10 cellular contexts compared by ENCODE assay signal in genomic region chr1:30525980-30526651, GRCh38.
DNase-seq lines count a peak whose midpoint lies in the region; ATAC-seq, FAIRE-seq and TF ChIP-seq lines count a peak whose summit lies in the region.
"Had no signal": no experiment of that assay in that cellular context is flagged by ENCODE, and none has a peak within 500 bp of the region (broad histone marks: within the 10 kb centered on the region; RNA-seq: fewer than 3 reads in every experiment).

No MANE protein-coding gene starts in this region.

- H3K9me3 ChIP-seq in HepG2 (ENCODE audit: low read length), result no peaks in the 10 kb centered on the region

- H3K27me3 Mint-ChIP-seq in glutamatergic neuron (ENCODE audit: unreplicated experiment) (peaks cover 4% of the 10 kb centered on the region), WTC11 (ENCODE audit: low read depth) (no peaks in the 10 kb centered on the region; the same call in 1 of the 2 replicates)
- H3K27me3 Mint-ChIP-seq in T-helper 2 cell treated with Interferon-gamma antibody and Interleukin-4, amounts not matched to agents 5 μg/mL and 100 μg/mL, for 36 hours (ENCODE audit: low read depth), result no peaks in the 10 kb centered on the region

- H3K27ac Mint-ChIP-seq in glutamatergic neuron (ENCODE audit: unreplicated experiment) (no peak overlapping the region), WTC11 (no peak overlapping the region)
- H3K27ac Mint-ChIP-seq in T-helper 2 cell treated with Interferon-gamma antibody and Interleukin-4, amounts not matched to agents 5 μg/mL and 100 μg/mL, for 36 hours, result no peak overlapping the region

- TF ChIP-seq POLR2A in HepG2 (IDR thresholded peaks at IDR 0.05; ENCODE audit: insufficient read depth in 1 of 2, low read depth in 2 of 2, low read length in 2 of 2), result no peak

- WGBS in HepG2 (ENCODE audit: low lambda C conversion rate), result 18% methylated on average over 5 of the region's 9 CpGs

- DNase-seq in AG08395 (ENCODE audit: low spot score) (peak; percentile 76), HT1080 (ENCODE audit: low read depth) (peak; percentile 78), choroid plexus epithelial cell (ENCODE audit: low read depth) (peak; percentile 72), HepG2 (ENCODE audit: low spot score) (peak; percentile 7), NCI-H748 (lab: John Stamatoyannopoulos, UW; ENCODE audit: unreplicated experiment) (no peak), glutamatergic neuron (no peak), WTC11 (ENCODE audit: low spot score) (no peak)
- no peak for DNase-seq in T-helper 2 cell treated with Interferon-gamma antibody and Interleukin-4, amounts not matched to agents 5 μg/mL and 100 μg/mL, for 36 hours (ENCODE audit: low spot score)
- DNase-seq: activated T-cell treated with anti-CD3 and anti-CD28 coated beads for 4 hours had no signal

- POLR2A ChIA-PET in HepG2 (lab: Yijun Ruan, JAX) (no interaction called here), WTC11 (lab: Charles Lee) (no interaction called here)

- H3K9me3 Mint-ChIP-seq in glutamatergic neuron (ENCODE audit: unreplicated experiment) (peaks cover 1% of the 10 kb centered on the region), WTC11 (no peaks in the 10 kb centered on the region)
- H3K9me3 Mint-ChIP-seq in T-helper 2 cell treated with Interferon-gamma antibody and Interleukin-4, amounts not matched to agents 5 μg/mL and 100 μg/mL, for 36 hours, result no peaks in the 10 kb centered on the region
- H3K9me3 Mint-ChIP-seq: neural crest cell had no signal

- H3K4me1 Mint-ChIP-seq in glutamatergic neuron (ENCODE audit: low read depth, unreplicated experiment), result no peaks in the 10 kb centered on the region
- peaks cover 9% of the 10 kb centered on the region for H3K4me1 Mint-ChIP-seq in WTC11
- H3K4me1 Mint-ChIP-seq in T-helper 2 cell treated with Interferon-gamma antibody and Interleukin-4, amounts not matched to agents 5 μg/mL and 100 μg/mL, for 36 hours (ENCODE audit: low read depth), result no peaks in the 10 kb centered on the region

- H3K9ac ChIP-seq in HepG2 (ENCODE audit: insufficient read depth, low read depth, low read length), result no peak overlapping the region

- H3K36me3 Mint-ChIP-seq in glutamatergic neuron (ENCODE audit: unreplicated experiment), result no peaks in the 10 kb centered on the region
- H3K36me3 Mint-ChIP-seq in WTC11, result no peaks in the 10 kb centered on the region
- no peaks in the 10 kb centered on the region for H3K36me3 Mint-ChIP-seq in T-helper 2 cell treated with Interferon-gamma antibody and Interleukin-4, amounts not matched to agents 5 μg/mL and 100 μg/mL, for 36 hours (ENCODE audit: low read depth)

- in situ Hi-C loops in HepG2 (cut with HindIII; ENCODE audit: extremely low pct_ligation_motif_present, low pct_unique_long_range_greater_than_20kb), result no loop called here

- BruUV-seq in HepG2 (replicated peaks; lab: Mats Ljungman, UMichigan), result no TSS peak

- peaks cover 0 to 3% of the 10 kb centered on the region in 2 experiments; a peak in 1 of 5 replicates for H3K27me3 ChIP-seq in HepG2 (ENCODE audit: control insufficient read depth in 1 of 2, insufficient read depth in 2 of 2, low read length in 2 of 2)

- no peaks in the 10 kb centered on the region for H3K79me2 ChIP-seq in HepG2 (ENCODE audit: insufficient read depth, low read length)

- H2AFZ ChIP-seq in HepG2 (ENCODE audit: low read length), result no peak overlapping the region

- TF ChIP-seq RAD21 in HepG2 (CRISPR knock-in tag; IDR thresholded peaks at IDR 0.05), result no peak

- CTCF ChIA-PET in HepG2 (lab: Yijun Ruan, JAX; ENCODE audit: low intra/inter-chr PET ratio, low total read pairs), result no interaction called here
- CTCF ChIA-PET in WTC11 (lab: Charles Lee), result no interaction called here

- no peak for FAIRE-seq in HepG2 (lab: Jason Lieb, UNC)

- intact Hi-C loops in HepG2 (cut with micrococcal nuclease; ENCODE audit: unreplicated experiment), result no loop called here

- H3K4me3 Mint-ChIP-seq in glutamatergic neuron (ENCODE audit: unreplicated experiment) (no peak overlapping the region), WTC11 (no peak overlapping the region)
- no peak overlapping the region for H3K4me3 Mint-ChIP-seq in T-helper 2 cell treated with Interferon-gamma antibody and Interleukin-4, amounts not matched to agents 5 μg/mL and 100 μg/mL, for 36 hours
- H3K4me3 Mint-ChIP-seq: neural crest cell had no signal

- no peak for TF ChIP-seq CTCF in choroid plexus epithelial cell (conservative IDR thresholded peaks at IDR 0.05; ENCODE audit: low read depth, low read length)
- no peak for TF ChIP-seq CTCF in HepG2 (CRISPR knock-in tag; IDR thresholded peaks at IDR 0.05)
- no peak for TF ChIP-seq CTCF in glutamatergic neuron (IDR thresholded peaks at IDR 0.05; ENCODE audit: partially characterized antibody, unreplicated experiment)
- TF ChIP-seq CTCF in WTC11 (IDR thresholded peaks at IDR 0.05), result no peak

- H3K36me3 ChIP-seq in HepG2 (replicated peaks in 1 of 2; ENCODE audit: control insufficient read depth in 1 of 2, insufficient read depth in 2 of 2, low read length in 2 of 2), result no peaks in the 10 kb centered on the region

- no peak for TF ChIP-seq EP300 in HepG2 (IDR thresholded peaks at IDR 0.05; ENCODE audit: low read depth in 2 of 2, low read length in 2 of 2)
- TF ChIP-seq EP300 in HepG2 (CRISPR knock-in tag; IDR thresholded peaks at IDR 0.05; ENCODE audit: borderline replicate concordance), result no peak

- no peak overlapping the region for H3K27ac ChIP-seq in HepG2 (ENCODE audit: extremely low read length, insufficient read depth, low read length)

- no peaks in the 10 kb centered on the region for H3K4me1 ChIP-seq in HepG2 (ENCODE audit: insufficient read depth, low read length)

- H3K4me2 ChIP-seq in HepG2 (ENCODE audit: low read depth, low read length), result no peak overlapping the region

- H3K4me3 ChIP-seq in choroid plexus epithelial cell (ENCODE audit: low read depth, low read length) (no peak overlapping the region), HepG2 (replicated peaks in 1 of 3; ENCODE audit: insufficient read depth in 1 of 3, low read depth in 2 of 3, low read length in 3 of 3) (no peak overlapping the region)

- ATAC-seq in HepG2 (peak; percentile 42; the same call in 2 of the 3 replicates), WTC11 (no peak)

- H4K20me1 ChIP-seq in HepG2 (ENCODE audit: insufficient read depth, low read length), result no peaks in the 10 kb centered on the region

TF ChIP-seq in HepG2, 621 proteins besides CTCF, POLR2A, EP300 and RAD21 (continues in another document):
- TF ChIP-seq ZNF652 (CRISPR knock-in tag; IDR thresholded peaks at IDR 0.05; ENCODE audit: borderline replicate concordance, low read depth) (no peak), MBNL3 (CRISPR knock-in tag; conservative IDR thresholded peaks at IDR 0.05) (no peak), FOSL2 (CRISPR knock-in tag; IDR thresholded peaks at IDR 0.05) (peak; percentile 51; the same call in 1 of the 2 replicates)

TF ChIP-seq in WTC11, 78 proteins besides CTCF, POLR2A, EP300 and RAD21:
- TF ChIP-seq OVOL2 (CRISPR knock-in tag; IDR thresholded peaks at IDR 0.05; ENCODE audit: borderline replicate concordance), result no peak
- TF ChIP-seq JUN (CRISPR knock-in tag; IDR thresholded peaks at IDR 0.05), result no peak
- TF ChIP-seq ZNF232 (CRISPR knock-in tag; IDR thresholded peaks at IDR 0.05), result no peak
- TF ChIP-seq ESRRA (CRISPR knock-in tag; IDR thresholded peaks at IDR 0.05; ENCODE audit: borderline replicate concordance), result no peak
- TF ChIP-seq SMAD4 (CRISPR knock-in tag; IDR thresholded peaks at IDR 0.05), result no peak
- no peak for TF ChIP-seq TP53 (CRISPR knock-in tag; IDR thresholded peaks at IDR 0.05)
- no peak for TF ChIP-seq ETV6 (CRISPR knock-in tag; IDR thresholded peaks at IDR 0.05)
- TF ChIP-seq SP1 (CRISPR knock-in tag; conservative IDR thresholded peaks at IDR 0.05), result no peak
- no peak for TF ChIP-seq ERG (CRISPR knock-in tag; IDR thresholded peaks at IDR 0.05)
- no peak for TF ChIP-seq ZNF138 (CRISPR knock-in tag; conservative IDR thresholded peaks at IDR 0.05)
- TF ChIP-seq FOXK1 (CRISPR knock-in tag; IDR thresholded peaks at IDR 0.05), result no peak
- TF ChIP-seq ATF2 (CRISPR knock-in tag; IDR thresholded peaks at IDR 0.05; ENCODE audit: borderline replicate concordance, low read depth), result no peak
- TF ChIP-seq ELF4 (CRISPR knock-in tag; IDR thresholded peaks at IDR 0.05; ENCODE audit: low read depth), result no peak
- TF ChIP-seq HMGA2 (CRISPR knock-in tag; IDR thresholded peaks at IDR 0.05), result no peak
- no peak for TF ChIP-seq MAX (CRISPR knock-in tag; IDR thresholded peaks at IDR 0.05)
- no peak for TF ChIP-seq ZNF671 (CRISPR knock-in tag; IDR thresholded peaks at IDR 0.05)
- TF ChIP-seq ZNF121 (CRISPR knock-in tag; IDR thresholded peaks at IDR 0.05), result no peak
- no peak for TF ChIP-seq ZBTB21 (CRISPR knock-in tag; IDR thresholded peaks at IDR 0.05; ENCODE audit: borderline replicate concordance)

Comparison
In these comparisons a context has a peak if more than half of its experiments do, and no peak if none do; other contexts are left out.
1. DNase-seq: peak in AG08395 (single experiment), HT1080 (single experiment), choroid plexus epithelial cell (single experiment) and HepG2 (single experiment); none in NCI-H748 (single experiment), glutamatergic neuron (single experiment), WTC11 (single experiment) and T-helper 2 cell treated with Interferon-gamma antibody and Interleukin-4, amounts not matched to agents 5 μg/mL and 100 μg/mL, for 36 hours (single experiment).